ENCODE assay signal across 13 cellular contexts in the genomic region with DNA sequence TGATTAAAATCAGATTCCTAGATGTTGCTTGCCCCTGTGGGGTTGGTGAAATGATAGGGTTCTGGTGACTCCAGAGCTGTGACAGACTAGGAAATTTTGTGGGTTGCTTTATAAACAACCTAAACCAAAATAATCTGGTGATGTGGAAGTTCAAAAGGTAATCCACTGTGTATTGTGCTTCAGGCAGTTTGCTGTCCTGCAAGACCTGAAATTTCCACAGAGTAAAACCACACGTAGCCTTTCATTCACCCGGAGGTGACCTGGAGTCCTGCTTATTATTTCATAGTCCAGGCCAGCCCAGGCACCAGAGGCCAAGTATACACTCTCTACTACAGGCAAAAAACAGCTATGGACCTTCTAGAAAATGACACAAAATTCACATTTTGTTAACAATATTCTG.
"Had no signal": no experiment of that assay in that cellular context is flagged by ENCODE, and none has a peak within 500 bp of the region (broad histone marks: within the 10 kb centered on the region; RNA-seq: fewer than 3 reads in every experiment).

No MANE protein-coding gene starts in this region.

- DNase-seq: activated CD4-positive, alpha-beta T cell treated with anti-CD3 and anti-CD28 coated beads, Interleukin-2, amount 10 ng/mL, durations not matched to agents 7 days and 5 days; activated CD8-positive, alpha-beta memory T cell treated with anti-CD3 and anti-CD28 coated beads for 24 hours; activated naive CD8-positive, alpha-beta T cell treated with anti-CD3 and anti-CD28 coated beads, Interleukin-2, amount 10 ng/mL, durations not matched to agents 7 days and 5 days; aorta; dorsolateral prefrontal cortex; endodermal cell; left ventricle myocardium inferior; occipital lobe; psoas muscle; spleen; stimulated activated naive CD8-positive, alpha-beta T cell treated with anti-CD3 and anti-CD28 coated beads, Interleukin-15, amount 100 ng/mL, for 72 hours; upper lobe of left lung had no signal

- H3K27ac ChIP-seq: left ventricle myocardium inferior, psoas muscle, spleen, upper lobe of left lung had no signal

- H3K27me3 ChIP-seq: dorsolateral prefrontal cortex, spleen, upper lobe of left lung had no signal

- H3K4me3 ChIP-seq: dorsolateral prefrontal cortex, left ventricle myocardium inferior, psoas muscle, spleen, upper lobe of left lung had no signal

- H3K4me1 ChIP-seq: left ventricle myocardium inferior, psoas muscle, spleen, upper lobe of left lung had no signal

- H3K9me3 ChIP-seq: left ventricle myocardium inferior, psoas muscle, spleen, upper lobe of left lung had no signal

- ATAC-seq: psoas muscle; sciatic nerve; stimulated activated naive CD8-positive, alpha-beta T cell treated with anti-CD3 and anti-CD28 coated beads, Interleukin-15, amount 100 ng/mL, for 72 hours had no signal
